1 cellular context compared by ENCODE assay signal in the genomic region with DNA sequence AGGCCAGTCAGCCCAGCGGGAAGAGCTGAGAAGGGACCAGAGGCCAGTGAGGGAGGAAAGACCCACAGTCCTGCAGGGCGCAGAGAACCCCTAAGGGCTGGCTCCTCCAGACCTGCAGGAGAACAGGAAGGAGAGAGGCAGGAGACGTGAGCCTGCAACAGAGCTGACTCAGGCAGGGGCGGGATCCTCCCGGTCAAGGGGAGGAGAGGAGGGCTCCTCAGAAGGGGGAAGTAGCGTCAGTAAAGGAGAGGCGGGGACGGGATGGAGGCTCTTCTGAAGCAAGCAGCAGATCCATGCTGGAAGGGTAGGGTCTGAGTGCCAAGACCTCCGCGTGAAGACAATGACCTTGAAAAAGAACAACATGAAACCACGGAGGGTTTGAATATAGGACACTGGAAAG.
TF ChIP-seq lines count a peak whose summit lies in the region.

No MANE protein-coding gene starts in this region.

TF ChIP-seq in SK-N-SH treated with all-trans-retinoic acid at 6 μM for 48 hours, 23 proteins besides CTCF, POLR2A, EP300 and RAD21 (continued from another document):
- TF ChIP-seq PATZ1 (CRISPR knock-in tag; IDR thresholded peaks at IDR 0.05; ENCODE audit: borderline replicate concordance) = no peak
